In the genomic region with DNA sequence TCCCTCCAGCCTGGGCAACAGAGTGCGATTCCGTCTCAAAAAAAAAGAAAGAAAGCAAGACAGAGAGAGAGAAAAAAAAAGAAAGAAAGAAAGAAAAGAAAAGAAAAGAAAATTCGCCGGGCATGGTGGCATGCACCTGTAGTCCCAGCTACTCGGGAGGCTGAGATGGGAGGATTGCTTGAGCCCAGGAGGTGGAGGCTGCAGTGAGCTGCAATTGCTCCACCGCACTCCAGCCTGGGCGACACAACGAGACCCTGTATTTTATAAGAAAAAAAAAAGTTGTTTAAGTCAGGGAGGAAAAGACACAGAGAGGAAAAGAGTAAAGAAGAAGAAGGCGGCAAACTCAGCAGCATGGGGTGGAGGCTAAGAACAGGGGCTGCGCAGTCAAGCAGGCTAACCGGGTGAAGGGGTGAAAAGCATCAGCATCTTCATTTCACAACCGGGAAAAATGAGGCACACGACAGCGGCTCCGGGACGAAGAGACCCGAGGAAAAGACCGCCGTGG, we compare ENCODE assay signal across 8 cellular contexts. TPM values are rescaled to one million over a fixed set of nuclear protein-coding genes. Genes with fewer than 3 reads are reported as not detected.
DNase-seq lines count a peak whose midpoint lies in the region; ATAC-seq, FAIRE-seq and TF ChIP-seq lines count a peak whose summit lies in the region.

No MANE protein-coding gene starts in this region.

- H2BK20ac ChIP-seq in H1 (ENCODE audit: low read length) = no peak overlapping the region

- no peak for TF ChIP-seq POLR2A in H1 (IDR thresholded peaks at IDR 0.05; ENCODE audit: control extremely low read depth in 1 of 2, low read depth in 2 of 2, low read length in 2 of 2)

- CTCF ChIA-PET in H1 (lab: Charles Lee; ENCODE audit: partially characterized antibody) = interaction anchor here (1.1 to 1.3 kb wide), 3 partner anchors 46 to 449 kb away, joined by 3 to 4 read pairs (median 4); no protein-coding TSS in a partner anchor

- DNase-seq in H1 (ENCODE audit: low read depth in 1 of 2, low spot score in 2 of 2) = no peak
- DNase-seq in neuronal stem cell (ENCODE audit: low spot score) = no peak
- DNase-seq in SHP77 treated with DMSO at 0.1 percent for 48 hours (lab: John Stamatoyannopoulos, UW) = no peak
- no peak for DNase-seq in activated CD8-positive, alpha-beta memory T cell treated with anti-CD3 and anti-CD28 coated beads for 24 hours

- no peak; a peak in 1 of 4 replicates for TF ChIP-seq RAD21 in H1 (IDR thresholded peaks at IDR 0.05 in 1 of 2, conservative IDR thresholded peaks at IDR 0.05 in 1 of 2; ENCODE audit: low read depth in 2 of 2, low read length in 2 of 2)

- H2BK12ac ChIP-seq in H1 (ENCODE audit: low read depth, low read length) (no peak overlapping the region), neuronal stem cell (ENCODE audit: low read length) (no peak overlapping the region)

- H2BK15ac ChIP-seq in H1 (ENCODE audit: low read length) (no peak overlapping the region; the same call in 1 of the 2 replicates), neuronal stem cell (ENCODE audit: low read length) (no peak overlapping the region)

- no peak overlapping the region for H3K23ac ChIP-seq in H1 (ENCODE audit: insufficient read length)
- no peak overlapping the region for H3K23ac ChIP-seq in neuronal stem cell (ENCODE audit: low read depth, low read length, poor library complexity)

- 0 out of 2 replicates have a peak overlapping the region, but pooled peaks have one; percentile 17 for H3K18ac ChIP-seq in H1 (ENCODE audit: extremely low read depth, low read length)
- H3K18ac ChIP-seq in neuronal stem cell (ENCODE audit: low read length) = peak overlapping the region; percentile 20

- H2AFZ ChIP-seq in KMS-11 (ENCODE audit: low read depth) = peak overlapping the region; percentile 38
- H2AFZ ChIP-seq in H1 (ENCODE audit: low read length) = peak overlapping the region; percentile 87; the same call in 1 of the 2 replicates
- H2AFZ ChIP-seq in neuronal stem cell (ENCODE audit: low read length) = peak overlapping the region; percentile 95

- no peak overlapping the region for H4K5ac ChIP-seq in H1 (ENCODE audit: insufficient read length, low read depth, low read length)

- H2AK5ac ChIP-seq in H1 (ENCODE audit: low read depth, low read length) (no peak overlapping the region), neuronal stem cell (ENCODE audit: low read depth, low read length) (no peak overlapping the region)

- H2BK120ac ChIP-seq in H1 (replicated peaks; ENCODE audit: low read depth, low read length) (no peak overlapping the region), neuronal stem cell (ENCODE audit: low read depth, low read length) (no peak overlapping the region)

- H4K20me1 ChIP-seq in KMS-11 (ENCODE audit: insufficient read depth) = no peaks in the 10 kb centered on the region
- peaks cover 5 to 6% of the 10 kb centered on the region in 2 experiments for H4K20me1 ChIP-seq in H1 (replicated peaks in 1 of 2; ENCODE audit: control insufficient read depth in 1 of 2, insufficient read depth in 2 of 2, low read length in 2 of 2)

- POLR2A ChIA-PET in H1 (lab: Charles Lee; ENCODE audit: partially characterized antibody) = interaction anchor here (0.9 to 1.0 kb wide), 2 partner anchors 46 to 398 kb away, joined by 3 to 4 read pairs; partner anchors contain the start of gene SART3

- H3K79me2 ChIP-seq in KMS-11 (ENCODE audit: insufficient read depth, low read depth) (no peaks in the 10 kb centered on the region), H1 (ENCODE audit: control insufficient read depth in 1 of 2, insufficient read depth in 2 of 2, low read length in 2 of 2) (peaks cover 0 to 6% of the 10 kb centered on the region in 2 experiments; a peak in 1 of 4 replicates)

- no peak overlapping the region for H3K4me3 ChIP-seq in KMS-11 (IDR thresholded peaks at IDR 0.05; ENCODE audit: insufficient read depth, low read depth, low read length)
- H3K4me3 ChIP-seq in H1 (ENCODE audit: extremely low read depth in 1 of 4, insufficient read depth in 2 of 4, low read depth in 3 of 4, low read length in 4 of 4) = peak overlapping the region; percentile 27 to 87 (median 54); a peak in 7 of 8 replicates
- peak overlapping the region; percentile 76 to 94 for H3K4me3 ChIP-seq in neuronal stem cell (ENCODE audit: low read length in 2 of 2)

- H3K56ac ChIP-seq in H1 (replicated peaks; ENCODE audit: insufficient read length, low read depth, low read length) = no peak overlapping the region

- WGBS in H1 (ENCODE audit: extremely low coverage in 1 of 2, insufficient coverage in 1 of 2, insufficient read length in 1 of 2, insufficient replicate concordance in 2 of 2, low coverage in 1 of 2, low lambda C conversion rate in 2 of 2, missing lambda C conversion rate in 1 of 2), 2 experiments = 22% methylated on average over 15 of the region's 19 CpGs; no CpG with 5 or more reads in 1 of the 2 experiments
- no CpG with 5 or more reads among the region's 19 CpGs for WGBS in neuronal stem cell (ENCODE audit: extremely low coverage in 2 of 2, insufficient read length in 2 of 2, insufficient replicate concordance in 1 of 2), 2 donors

- H3K27me3 ChIP-seq in KMS-11 (ENCODE audit: insufficient read depth, low read depth) (no peaks in the 10 kb centered on the region), H1 (replicated peaks in 1 of 4; ENCODE audit: control insufficient read depth in 3 of 4, extremely low read depth in 1 of 4, insufficient read depth in 3 of 4, low read length in 3 of 4) (no peaks in the 10 kb centered on the region), neuronal stem cell (ENCODE audit: control insufficient read depth in 3 of 3, insufficient read depth in 3 of 3, low read depth in 1 of 3, low read length in 3 of 3) (no peaks in the 10 kb centered on the region)

- H3K9ac ChIP-seq in KMS-11 (peak overlapping the region; percentile 44; the same call in 1 of the 2 replicates), H1 (replicated peaks in 1 of 4; ENCODE audit: extremely low read depth in 1 of 4, low read depth in 3 of 4, low read length in 3 of 4) (peak overlapping the region in 2 of 4 experiments; percentile 13 to 56; a peak in 2 of 7 replicates), neuronal stem cell (ENCODE audit: low read depth, low read length, poor library complexity) (no peak overlapping the region)

- TF ChIP-seq EP300 in H1 (IDR thresholded peaks at IDR 0.05; ENCODE audit: borderline replicate concordance in 1 of 2, low read depth in 2 of 2, low read length in 2 of 2) = no peak

- H2BK5ac ChIP-seq in H1 (ENCODE audit: low read depth, low read length) = no peak overlapping the region
- H2BK5ac ChIP-seq in neuronal stem cell (ENCODE audit: low read length) = no peak overlapping the region

- H4K91ac ChIP-seq in H1 (replicated peaks; ENCODE audit: insufficient read length, low read length) (no peak overlapping the region), neuronal stem cell (ENCODE audit: low read depth, low read length, poor library complexity) (no peak overlapping the region)

- no peak overlapping the region for H3K14ac ChIP-seq in H1 (ENCODE audit: insufficient read length)
- H3K14ac ChIP-seq in neuronal stem cell (ENCODE audit: low read length) = no peak overlapping the region

- no peak overlapping the region for H4K8ac ChIP-seq in H1 (ENCODE audit: extremely low read depth, insufficient read depth, low read length)
- no peak overlapping the region for H4K8ac ChIP-seq in neuronal stem cell (ENCODE audit: low read depth, low read length)

- no peak overlapping the region for H3K27ac ChIP-seq in KMS-11
- no peak overlapping the region for H3K27ac ChIP-seq in H1 (ENCODE audit: low read depth, low read length)
- peak overlapping the region; percentile 1 for H3K27ac ChIP-seq in neuronal stem cell (replicated peaks; ENCODE audit: low read length)

- no peaks in the 10 kb centered on the region for H3K36me3 ChIP-seq in KMS-11 (ENCODE audit: insufficient read depth)
- H3K36me3 ChIP-seq in H1 (ENCODE audit: control insufficient read depth in 2 of 4, insufficient read depth in 4 of 4, low read length in 3 of 4) = peaks cover 2 to 16% (median 11%) of the 10 kb centered on the region in 4 experiments; a peak in 5 of 8 replicates
- H3K36me3 ChIP-seq in neuronal stem cell (replicated peaks in 1 of 2; ENCODE audit: control insufficient read depth in 2 of 2, insufficient read depth in 2 of 2, low read length in 2 of 2) = peaks cover 25 to 30% of the 10 kb centered on the region in 2 donors

- H3K4me2 ChIP-seq in KMS-11 (peak overlapping the region; percentile 54), H1 (ENCODE audit: insufficient read depth in 1 of 2, low read depth in 2 of 2, low read length in 2 of 2) (peak overlapping the region; percentile 55 to 92), neuronal stem cell (ENCODE audit: insufficient read depth, low read length, poor library complexity, severe bottlenecking) (peak overlapping the region; percentile 50)

- ATAC-seq in GM19025 (IDR thresholded peaks at IDR 0.05; ENCODE audit: low read depth, unreplicated experiment) (peak; percentile 4), HG03196 (IDR thresholded peaks at IDR 0.05; ENCODE audit: unreplicated experiment) (no peak), HG02885 (IDR thresholded peaks at IDR 0.05; ENCODE audit: poor library complexity, unreplicated experiment) (no peak)

- peaks cover 4% of the 10 kb centered on the region; the same call in 1 of the 2 replicates for H3K79me1 ChIP-seq in H1 (ENCODE audit: low read depth, low read length)
- peaks cover 7% of the 10 kb centered on the region for H3K79me1 ChIP-seq in neuronal stem cell (ENCODE audit: low read depth, low read length)

- TF ChIP-seq CTCF in KMS-11 (conservative IDR thresholded peaks at IDR 0.05; ENCODE audit: low read depth, low read length) (no peak), H1 (IDR thresholded peaks at IDR 0.05; ENCODE audit: control extremely low read depth in 1 of 3, insufficient read depth in 1 of 3, low read depth in 1 of 3, low read length in 3 of 3) (no peak)

- H3K9me3 ChIP-seq in H1 (ENCODE audit: insufficient read depth in 2 of 2, low read depth in 1 of 2, low read length in 1 of 2) (no peaks in the 10 kb centered on the region; a peak in 1 of 4 replicates), neuronal stem cell (replicated peaks in 1 of 2; ENCODE audit: control insufficient read depth in 2 of 2, insufficient read depth in 1 of 2, low read depth in 1 of 2, low read length in 2 of 2) (peaks cover 0 to 6% of the 10 kb centered on the region in 2 donors)

- H3K4me1 ChIP-seq in KMS-11 (ENCODE audit: low read depth, poor library complexity, severe bottlenecking) = peaks cover 16% of the 10 kb centered on the region
- H3K4me1 ChIP-seq in H1 (replicated peaks in 1 of 4; ENCODE audit: control insufficient read depth in 3 of 4, insufficient read depth in 4 of 4, low read length in 3 of 4) = peaks cover 0 to 8% (median 3%) of the 10 kb centered on the region in 4 experiments; a peak in 6 of 7 replicates
- H3K4me1 ChIP-seq in neuronal stem cell (ENCODE audit: control insufficient read depth in 2 of 2, insufficient read depth in 1 of 2, low read depth in 1 of 2, low read length in 2 of 2) = peaks cover 5 to 8% of the 10 kb centered on the region in 2 donors

- H3K4ac ChIP-seq in H1 (replicated peaks; ENCODE audit: insufficient read length, low read depth, low read length) (no peak overlapping the region), neuronal stem cell (ENCODE audit: low read length) (no peak overlapping the region)

- peaks cover 5% of the 10 kb centered on the region; the same call in 1 of the 2 replicates for H3K23me2 ChIP-seq in H1 (ENCODE audit: low read depth, low read length)

- FAIRE-seq in H1 (lab: Jason Lieb, UNC) = no peak

RNA-seq across cellular contexts. Expression of gene FICD, which starts 0.6 kb away (rescaled TPM):
- 6.0 TPM in 2 replicates for total RNA-seq in H1 (2021; fragmentation: NEBNext Ultra II Directional; extraction: Animal tissue kit (Norgen Biotek cat#: 25700))
- polyA plus RNA-seq in H1 (2011; rRNA removed) = 2.2 and 3.0 TPM in 2 replicates
- 2.3 TPM for polyA plus RNA-seq in H1 (2011; cell fraction: cytosol; rRNA removed)
- 6.1 TPM for polyA plus RNA-seq in H1 (2011; cell fraction: nucleus; rRNA removed)
- 4.6 to 6.0 TPM (median 5.7 TPM) in 4 replicates for polyA plus RNA-seq in H1 (2012, experiment 1 of 2)
- 1.9 TPM for polyA plus RNA-seq in H1 (2012, experiment 2 of 2)
- 5.6 TPM for polyA plus RNA-seq in H1 (2013, experiment 1 of 2)
- polyA plus RNA-seq in H1 (2013, experiment 2 of 2) = 6.5 TPM
- polyA minus RNA-seq in H1 (2011; rRNA and poly(A)+ RNA removed) = 5.3 TPM in 2 replicates
- 4.6 TPM for polyA minus RNA-seq in H1 (2011; cell fraction: cytosol; rRNA and poly(A)+ RNA removed)
- 7.9 TPM for polyA minus RNA-seq in H1 (2011; cell fraction: nucleus; rRNA and poly(A)+ RNA removed)
- 3.9 TPM for polyA plus RNA-seq in neuronal stem cell (2013, experiment 1 of 2)
- polyA plus RNA-seq in neuronal stem cell (2013, experiment 2 of 2) = 3.6 TPM

RNA-seq across cellular contexts. Expression of gene SART3, which starts 46.5 kb away (rescaled TPM):
- total RNA-seq in H1 (2021; fragmentation: NEBNext Ultra II Directional; extraction: Animal tissue kit (Norgen Biotek cat#: 25700)) = 89.6 and 103 TPM in 2 replicates
- polyA plus RNA-seq in H1 (2011; rRNA removed) = 16.0 and 21.4 TPM in 2 replicates
- 38.1 TPM for polyA plus RNA-seq in H1 (2011; cell fraction: cytosol; rRNA removed)
- polyA plus RNA-seq in H1 (2011; cell fraction: nucleus; rRNA removed) = 57.9 TPM
- polyA plus RNA-seq in H1 (2012, experiment 1 of 2) = 66.9 to 81.1 TPM (median 74.1 TPM) in 4 replicates
- polyA plus RNA-seq in H1 (2012, experiment 2 of 2) = 10.3 TPM
- 46.8 TPM for polyA plus RNA-seq in H1 (2013, experiment 1 of 2)
- 41.7 TPM for polyA plus RNA-seq in H1 (2013, experiment 2 of 2)
- 53.9 and 54.8 TPM in 2 replicates for polyA minus RNA-seq in H1 (2011; rRNA and poly(A)+ RNA removed)
- polyA minus RNA-seq in H1 (2011; cell fraction: cytosol; rRNA and poly(A)+ RNA removed) = 43.7 TPM
- polyA minus RNA-seq in H1 (2011; cell fraction: nucleus; rRNA and poly(A)+ RNA removed) = 142 TPM
- 39.6 TPM for polyA plus RNA-seq in neuronal stem cell (2013, experiment 1 of 2)
- 37.7 TPM for polyA plus RNA-seq in neuronal stem cell (2013, experiment 2 of 2)

RNA-seq across cellular contexts. Expression of gene ISCU, which starts 47.9 kb away (rescaled TPM):
- total RNA-seq in H1 (2021; fragmentation: NEBNext Ultra II Directional; extraction: Animal tissue kit (Norgen Biotek cat#: 25700)) = 78.1 and 82.3 TPM in 2 replicates
- 54.5 and 72.1 TPM in 2 replicates for polyA plus RNA-seq in H1 (2011; rRNA removed)
- 78.1 TPM for polyA plus RNA-seq in H1 (2011; cell fraction: cytosol; rRNA removed)
- polyA plus RNA-seq in H1 (2011; cell fraction: nucleus; rRNA removed) = 62.2 TPM
- polyA plus RNA-seq in H1 (2012, experiment 1 of 2) = 90.4 to 92.7 TPM (median 91.1 TPM) in 4 replicates
- polyA plus RNA-seq in H1 (2012, experiment 2 of 2) = 48.9 TPM
- polyA plus RNA-seq in H1 (2013, experiment 1 of 2) = 70.5 TPM
- polyA plus RNA-seq in H1 (2013, experiment 2 of 2) = 70.7 TPM
- 43.8 and 59.1 TPM in 2 replicates for polyA minus RNA-seq in H1 (2011; rRNA and poly(A)+ RNA removed)
- 19.7 TPM for polyA minus RNA-seq in H1 (2011; cell fraction: cytosol; rRNA and poly(A)+ RNA removed)
- 42.0 TPM for polyA minus RNA-seq in H1 (2011; cell fraction: nucleus; rRNA and poly(A)+ RNA removed)
- polyA plus RNA-seq in neuronal stem cell (2013, experiment 1 of 2) = 94.0 TPM
- polyA plus RNA-seq in neuronal stem cell (2013, experiment 2 of 2) = 89.8 TPM

Comparison
In these comparisons a context has a peak if more than half of its experiments do, and no peak if none do; other contexts are left out.
1. H2AFZ ChIP-seq: peak in every context shown above with its lines; median percentile 95 in neuronal stem cell; 87 in H1; 38 in KMS-11.